In genomic region chr12:95787274-95787814, GRCh38 we compare ENCODE assay signal across 18 cellular contexts. TPM values are rescaled to one million over a fixed set of nuclear protein-coding genes. Genes with fewer than 3 reads are reported as not detected.
"Had no signal": no experiment of that assay in that cellular context is flagged by ENCODE, and none has a peak within 500 bp of the region (broad histone marks: within the 10 kb centered on the region; RNA-seq: fewer than 3 reads in every experiment).

No MANE protein-coding gene starts in this region.

- H3K27ac ChIP-seq: cardiac muscle cell, parathyroid adenoma, sigmoid colon, uterus had no signal

- H3K4me1 ChIP-seq: parathyroid adenoma had no signal

- H3K9me3 ChIP-seq: esophagus muscularis mucosa, mucosa of descending colon, sigmoid colon, uterus had no signal

- DNase-seq: activated CD4-positive, alpha-beta T cell treated with anti-CD3 and anti-CD28 coated beads for 1 hour; activated CD4-positive, alpha-beta T cell treated with anti-CD3 and anti-CD28 coated beads, Interleukin-2, amount 50 U/mL, for 4 hours; activated naive CD4-positive, alpha-beta T cell treated with anti-CD3 and anti-CD28 coated beads, Interleukin-2, amount 10 ng/mL, durations not matched to agents 7 days and 5 days; activated T-cell treated with anti-CD3 and anti-CD28 coated beads, Interleukin-2, amount 50 U/mL, for 1 hour; islet precursor cell; mucosa of descending colon; naive thymus-derived CD4-positive, alpha-beta T cell; sigmoid colon; stimulated activated CD4-positive, alpha-beta T cell treated with anti-CD3 and anti-CD28 coated beads, Interleukin-12 subunit alpha, Interleukin-12 subunit beta, amount 100 ng/mL, for 4 hours; stimulated activated CD4-positive, alpha-beta T cell treated with anti-CD3 and anti-CD28 coated beads, Interleukin-2, amount 100 ng/mL, for 24 hours; uterus had no signal

- FAIRE-seq: astrocyte had no signal

- ATAC-seq: left lobe of liver; mucosa of descending colon; naive thymus-derived CD4-positive, alpha-beta T cell had no signal

- H3K9ac ChIP-seq: parathyroid adenoma had no signal

- H3K27me3 ChIP-seq: esophagus muscularis mucosa, sigmoid colon, uterus had no signal

- H3K4me3 ChIP-seq: cardiac muscle cell, hepatocyte, mucosa of descending colon, sigmoid colon, uterus had no signal

- H3K36me3 ChIP-seq: cardiac muscle cell, sigmoid colon, uterus had no signal

RNA-seq across cellular contexts. Expression of gene NTN4, which starts 3.2 kb away (rescaled TPM):
- total RNA-seq: activated T-helper 2 cell treated with anti-CD3 and anti-CD28 coated beads, Interferon-gamma antibody, Interleukin-2, Interleukin-4, amounts not matched to agents 10 μg/mL and 5 μg/mL and 100 μg/mL, durations not matched to agents 14 hours and 24 hours and 36 hours had no signal
- polyA plus RNA-seq: naive thymus-derived CD4-positive, alpha-beta T cell had no signal
